Comparison of ENCODE assay signal across 8 cellular contexts in genomic region chr11:120337896-120338840, GRCh38.
DNase-seq lines count a peak whose midpoint lies in the region; ATAC-seq and TF ChIP-seq lines count a peak whose summit lies in the region.

No MANE protein-coding gene starts in this region.

- peaks cover 23% of the 10 kb centered on the region for H3K4me1 ChIP-seq in mucosa of stomach (ENCODE audit: control insufficient read depth, insufficient read depth, low read length)

- H3K27me3 ChIP-seq in mucosa of stomach (ENCODE audit: control insufficient read depth, insufficient read depth, low read length) = no peaks in the 10 kb centered on the region

- TF ChIP-seq CTCF in cardiac fibroblast (IDR thresholded peaks at IDR 0.05; ENCODE audit: low read depth, low read length) = no peak

- H3K9me3 ChIP-seq in mucosa of stomach (ENCODE audit: control insufficient read depth, low read length) = no peaks in the 10 kb centered on the region

- DNase-seq in DMS114 treated with DMSO at 0.1 percent for 48 hours (lab: John Stamatoyannopoulos, UW; ENCODE audit: unreplicated experiment) (peak; percentile 29), NCI-H1105 (lab: John Stamatoyannopoulos, UW) (peak; percentile 13), cardiac fibroblast (ENCODE audit: low read depth in 2 of 2) (peak in 1 of 2 donors; percentile 65), NOMO-1 (lab: John Stamatoyannopoulos, UW; ENCODE audit: unreplicated experiment in 2 of 2) (no peak), cortex of kidney (lab: John Stamatoyannopoulos, UW) (no peak)

- ATAC-seq in HG02973 (IDR thresholded peaks at IDR 0.05; ENCODE audit: unreplicated experiment) = no peak
- ATAC-seq in HG03045 (IDR thresholded peaks at IDR 0.05; ENCODE audit: unreplicated experiment) = no peak

- H3K36me3 ChIP-seq in mucosa of stomach (ENCODE audit: control insufficient read depth, insufficient read depth, low read length) = no peaks in the 10 kb centered on the region

- peak overlapping the region; percentile 89 for H3K9ac ChIP-seq in mucosa of stomach (ENCODE audit: low read length)

- H3K4me3 ChIP-seq in cardiac fibroblast (replicated peaks in 1 of 2; ENCODE audit: low read depth in 2 of 2, low read length in 2 of 2) (peak overlapping the region; percentile 84 to 87), mucosa of stomach (ENCODE audit: low read length) (peak overlapping the region; percentile 97)

Comparison
In these comparisons a context has a peak if more than half of its experiments do, and no peak if none do; other contexts are left out.
1. DNase-seq: peak in DMS114 treated with DMSO at 0.1 percent for 48 hours (single experiment) and NCI-H1105 (single experiment); none in NOMO-1 (0 of 2) and cortex of kidney (single experiment).